In genomic region chr7:104627516-104627915, GRCh38 we compare ENCODE assay signal across 10 cellular contexts.
DNase-seq lines count a peak whose midpoint lies in the region; FAIRE-seq and TF ChIP-seq lines count a peak whose summit lies in the region.
"Had no signal": no experiment of that assay in that cellular context is flagged by ENCODE, and none has a peak within 500 bp of the region (broad histone marks: within the 10 kb centered on the region; RNA-seq: fewer than 3 reads in every experiment).

No MANE protein-coding gene starts in this region.

- H3K27me3 Mint-ChIP-seq in endodermal cell (ENCODE audit: insufficient read depth): peaks cover 4% of the 10 kb centered on the region

- H3K27ac Mint-ChIP-seq in endodermal cell: no peak overlapping the region

- no peaks in the 10 kb centered on the region for H3K9me2 ChIP-seq in OCI-LY7 (ENCODE audit: insufficient read depth, low read length)

- no peak overlapping the region for H2BK15ac ChIP-seq in neuronal stem cell (ENCODE audit: low read length)

- CTCF ChIA-PET in OCI-LY7 (lab: Charles Lee; ENCODE audit: unreplicated experiment): no interaction called here

- H2AK5ac ChIP-seq in neuronal stem cell (ENCODE audit: low read depth, low read length): no peak overlapping the region

- H4K91ac ChIP-seq in neuronal stem cell (ENCODE audit: low read depth, low read length, poor library complexity): no peak overlapping the region

- no peaks in the 10 kb centered on the region for H3K36me3 Mint-ChIP-seq in endodermal cell (ENCODE audit: low read depth)

- no peaks in the 10 kb centered on the region for H3K79me2 ChIP-seq in OCI-LY7 (ENCODE audit: insufficient read depth, low read depth, low read length)

- no peak overlapping the region for H4K8ac ChIP-seq in neuronal stem cell (ENCODE audit: low read depth, low read length)

- H3K9ac ChIP-seq in endodermal cell (ENCODE audit: extremely low read depth, low read length, poor library complexity, severe bottlenecking) (no peak overlapping the region), neuronal stem cell (ENCODE audit: low read depth, low read length, poor library complexity) (no peak overlapping the region)

- FAIRE-seq in frontal cortex (lab: Jason Lieb, UNC): no peak
- FAIRE-seq: kidney had no signal

- no peaks in the 10 kb centered on the region for H3K4me1 Mint-ChIP-seq in endodermal cell

- peak; percentile 15 for DNase-seq in SIG-M5 treated with dmso at 0.1 percent for 504 hours (lab: John Stamatoyannopoulos, UW; ENCODE audit: unreplicated experiment)
- no peak for DNase-seq in SIG-M5 (lab: John Stamatoyannopoulos, UW)
- peak; percentile 4 for DNase-seq in OCI-LY7 (ENCODE audit: low spot score)
- DNase-seq in endodermal cell: peak; percentile 80
- DNase-seq in neuronal stem cell (ENCODE audit: low spot score): peak; percentile 47
- no peak for DNase-seq in NCI-H146 (lab: John Stamatoyannopoulos, UW)
- DNase-seq in 8988T: no peak
- no peak for DNase-seq in frontal cortex (ENCODE audit: low spot score in 2 of 2)
- DNase-seq: kidney, NCI-H1694 treated with DMSO at 0.1 percent for 48 hours had no signal

- H3K4ac ChIP-seq in neuronal stem cell (ENCODE audit: low read length): no peak overlapping the region

- POLR2A ChIA-PET in OCI-LY7 (lab: Charles Lee): interaction anchor here (0.6 kb wide), 1 partner anchor 161 kb away, joined by 4 read pairs; no protein-coding TSS in a partner anchor

- no TSS peak for BruUV-seq in OCI-LY7 (replicated peaks; lab: Mats Ljungman, UMichigan)

- H3K4me1 ChIP-seq in OCI-LY7 (ENCODE audit: insufficient read depth, low read length, poor library complexity, severe bottlenecking) (no peaks in the 10 kb centered on the region), endodermal cell (ENCODE audit: control insufficient read depth, insufficient read depth, low read length) (no peaks in the 10 kb centered on the region), neuronal stem cell (ENCODE audit: control insufficient read depth in 2 of 2, insufficient read depth in 1 of 2, low read depth in 1 of 2, low read length in 2 of 2) (no peaks in the 10 kb centered on the region)

- no peaks in the 10 kb centered on the region for H3K9me3 Mint-ChIP-seq in endodermal cell

- no peak overlapping the region for H3K18ac ChIP-seq in neuronal stem cell (ENCODE audit: low read length)

- no peaks in the 10 kb centered on the region for H3K9me3 ChIP-seq in OCI-LY7 (ENCODE audit: low read length)
- H3K9me3 ChIP-seq in endodermal cell (ENCODE audit: control insufficient read depth, low read length): no peaks in the 10 kb centered on the region
- H3K9me3 ChIP-seq in neuronal stem cell (replicated peaks in 1 of 2; ENCODE audit: control insufficient read depth in 2 of 2, insufficient read depth in 1 of 2, low read depth in 1 of 2, low read length in 2 of 2): no peaks in the 10 kb centered on the region

- no peak overlapping the region for H3K4me3 ChIP-seq in OCI-LY7 (ENCODE audit: low read depth, low read length, poor library complexity, severe bottlenecking)
- H3K4me3 ChIP-seq in endodermal cell (ENCODE audit: low read length): no peak overlapping the region
- H3K4me3 ChIP-seq in neuronal stem cell (ENCODE audit: low read length in 2 of 2): no peak overlapping the region

- H2AFZ ChIP-seq in OCI-LY7 (ENCODE audit: low read length) (no peak overlapping the region), neuronal stem cell (ENCODE audit: low read length) (no peak overlapping the region)

- H2BK5ac ChIP-seq in neuronal stem cell (ENCODE audit: low read length): no peak overlapping the region

- 24% methylated on average over 2 of the region's 2 CpGs; no CpG with 5 or more reads in 1 of the 2 experiments for WGBS in endodermal cell (ENCODE audit: insufficient coverage in 1 of 2, insufficient read length in 1 of 2), 2 experiments
- no CpG with 5 or more reads among the region's 2 CpGs for WGBS in neuronal stem cell (ENCODE audit: extremely low coverage in 2 of 2, insufficient read length in 2 of 2, insufficient replicate concordance in 1 of 2), 2 donors

- no peak overlapping the region for H3K27ac ChIP-seq in OCI-LY7 (ENCODE audit: low read depth, low read length, poor library complexity, severe bottlenecking)
- no peak overlapping the region for H3K27ac ChIP-seq in endodermal cell (ENCODE audit: low read depth, low read length)
- H3K27ac ChIP-seq in neuronal stem cell (replicated peaks; ENCODE audit: low read length): no peak overlapping the region

- TF ChIP-seq CTCF in OCI-LY7 (conservative IDR thresholded peaks at IDR 0.05; ENCODE audit: low read length) (no peak), endodermal cell (conservative IDR thresholded peaks at IDR 0.05) (no peak)

- no peaks in the 10 kb centered on the region for H4K20me1 ChIP-seq in OCI-LY7 (ENCODE audit: insufficient read depth, low read length)

- no peak overlapping the region for H3K23ac ChIP-seq in neuronal stem cell (ENCODE audit: low read depth, low read length, poor library complexity)

- intact Hi-C loops in OCI-LY7 (cut with micrococcal nuclease; ENCODE audit: unreplicated experiment): no loop called here

- no peaks in the 10 kb centered on the region for H3K79me1 ChIP-seq in neuronal stem cell (ENCODE audit: low read depth, low read length)

- H3K4me2 ChIP-seq in OCI-LY7 (ENCODE audit: low read length): no peak overlapping the region
- H3K4me2 ChIP-seq in neuronal stem cell (ENCODE audit: insufficient read depth, low read length, poor library complexity, severe bottlenecking): no peak overlapping the region

- no peaks in the 10 kb centered on the region for H3K36me3 ChIP-seq in OCI-LY7 (ENCODE audit: insufficient read depth, low read length)
- no peaks in the 10 kb centered on the region for H3K36me3 ChIP-seq in endodermal cell (ENCODE audit: control insufficient read depth, insufficient read depth, low read length)
- no peaks in the 10 kb centered on the region for H3K36me3 ChIP-seq in neuronal stem cell (replicated peaks in 1 of 2; ENCODE audit: control insufficient read depth in 2 of 2, insufficient read depth in 2 of 2, low read length in 2 of 2)

- H3K4me3 Mint-ChIP-seq in endodermal cell: no peak overlapping the region

- H2BK120ac ChIP-seq in neuronal stem cell (ENCODE audit: low read depth, low read length): no peak overlapping the region

- no peaks in the 10 kb centered on the region for H3K27me3 ChIP-seq in endodermal cell (ENCODE audit: control insufficient read depth, insufficient read depth, low read length, poor library complexity, severe bottlenecking)
- H3K27me3 ChIP-seq in neuronal stem cell (ENCODE audit: control insufficient read depth in 3 of 3, insufficient read depth in 3 of 3, low read depth in 1 of 3, low read length in 3 of 3): no peaks in the 10 kb centered on the region

- no peak overlapping the region for H2BK12ac ChIP-seq in neuronal stem cell (ENCODE audit: low read length)

- H3K14ac ChIP-seq in neuronal stem cell (ENCODE audit: low read length): no peak overlapping the region

Comparison
In these comparisons a context has a peak if more than half of its experiments do, and no peak if none do; other contexts are left out.
1. DNase-seq: peak in SIG-M5 treated with dmso at 0.1 percent for 504 hours (single experiment), OCI-LY7 (single experiment), endodermal cell (single experiment) and neuronal stem cell (single experiment); none in SIG-M5 (single experiment), NCI-H146 (single experiment), 8988T (single experiment) and frontal cortex (0 of 2).